ENCODE assay signal across 36 cellular contexts in genomic region chr9:21875893-21876292, GRCh38.
"Had no signal": no experiment of that assay in that cellular context is flagged by ENCODE, and none has a peak within 500 bp of the region (broad histone marks: within the 10 kb centered on the region; RNA-seq: fewer than 3 reads in every experiment).

No MANE protein-coding gene starts in this region.

- DNase-seq: activated CD4-positive, alpha-beta memory T cell treated with anti-CD3 and anti-CD28 coated beads, Interleukin-2, amount 10 ng/mL, durations not matched to agents 7 days and 5 days; activated CD4-positive, alpha-beta T cell treated with anti-CD3 and anti-CD28 coated beads for 1 hour; activated CD4-positive, alpha-beta T cell treated with anti-CD3 and anti-CD28 coated beads for 48 hours; activated CD4-positive, CD25-positive, alpha-beta regulatory T cell; activated CD8-positive, alpha-beta memory T cell treated with anti-CD3 and anti-CD28 coated beads for 24 hours; activated CD8-positive, alpha-beta memory T cell treated with anti-CD3 and anti-CD28 coated beads, Interleukin-2, amount 10 ng/mL, durations not matched to agents 7 days and 5 days; activated CD8-positive, alpha-beta memory T cell treated with anti-CD3 and anti-CD28 coated beads, Interleukin-2, amount 50 U/mL, for 48 hours; activated gamma-delta T cell treated with Interleukin-2 at 50 U/mL for 16 hours; activated naive CD4-positive, alpha-beta T cell treated with anti-CD3 and anti-CD28 coated beads for 36 hours; activated naive CD8-positive, alpha-beta T cell treated with anti-CD3 and anti-CD28 coated beads for 36 hours; activated T-cell treated with anti-CD3 and anti-CD28 coated beads, Interleukin-2, amount 50 U/mL, for 1 hour; amniotic stem cell; aorta; brain microvascular endothelial cell; central memory CD4-positive, alpha-beta T cell; MM.1S; MV-4-11; NCI-H1092; NCI-H1436 treated with DMSO at 0.1 percent for 48 hours; NCI-H1694 treated with DMSO at 0.1 percent for 48 hours; NCI-H2029; NCI-H510A; NCI-H526; NCI-H748 treated with DMSO at 0.1 percent for 48 hours; NK-92 treated with Interleukin-12 subunit alpha and Interleukin-12 subunit beta, amount 100 ng/mL, for 24 hours; PC-9; SIG-M5; T-helper 1 cell; T-helper 2 cell; T1000; WERI-Rb-1 had no signal

- H3K36me3 ChIP-seq: brain microvascular endothelial cell, WERI-Rb-1 had no signal

- FAIRE-seq: RCC 7860 had no signal

- H3K27me3 ChIP-seq: brain microvascular endothelial cell had no signal

- H3K9ac ChIP-seq: KMS-11 had no signal

- H3K4me2 ChIP-seq: KMS-11, PC-9 had no signal

- H3K4me3 ChIP-seq: PC-9 had no signal

- H3K27ac ChIP-seq: brain microvascular endothelial cell, KMS-11, PC-9, RWPE1, WERI-Rb-1 had no signal

- H2AFZ ChIP-seq: PC-9 had no signal

- ATAC-seq: activated CD8-positive, alpha-beta memory T cell treated with anti-CD3 and anti-CD28 coated beads, Interleukin-2, amount 10 ng/mL, durations not matched to agents 7 days and 5 days; Right ventricle myocardium inferior; SK-N-SH treated with all-trans-retinoic acid at 6 μM for 48 hours had no signal
